Comparison of ENCODE assay signal across 14 cellular contexts in genomic region chr11:132844956-132845355, GRCh38.
DNase-seq lines count a peak whose midpoint lies in the region; TF ChIP-seq lines count a peak whose summit lies in the region.
"Had no signal": no experiment of that assay in that cellular context is flagged by ENCODE, and none has a peak within 500 bp of the region (broad histone marks: within the 10 kb centered on the region; RNA-seq: fewer than 3 reads in every experiment).

No MANE protein-coding gene starts in this region.

- CTCF ChIA-PET in CD4-positive, alpha-beta memory T cell (lab: Charles Lee; ENCODE audit: partially characterized antibody) = no interaction called here

- TF ChIP-seq CTCF in smooth muscle cell (IDR thresholded peaks at IDR 0.05; ENCODE audit: borderline replicate concordance, insufficient read depth, poor library complexity, severe bottlenecking) = no peak
- TF ChIP-seq CTCF in Peyer's patch (IDR thresholded peaks at IDR 0.05) = no peak
- TF ChIP-seq CTCF in nephron progenitor cell (IDR thresholded peaks at IDR 0.05) = no peak

- H3K27me3 ChIP-seq in smooth muscle cell (ENCODE audit: low read depth) (no peaks in the 10 kb centered on the region), Peyer's patch (no peaks in the 10 kb centered on the region)
- H3K27me3 ChIP-seq in CD4-positive, alpha-beta memory T cell (ENCODE audit: insufficient read depth, low read length) = no peaks in the 10 kb centered on the region

- peak overlapping the region; percentile 23 for H3K4me2 ChIP-seq in smooth muscle cell

- POLR2A ChIA-PET in CD4-positive, alpha-beta memory T cell (lab: Charles Lee; ENCODE audit: partially characterized antibody) = no interaction called here

- peaks cover 4% of the 10 kb centered on the region for H3K27me3 Mint-ChIP-seq in nephron progenitor cell (ENCODE audit: low read depth, poor library complexity)
- no peaks in the 10 kb centered on the region for H3K27me3 Mint-ChIP-seq in CD4-positive, alpha-beta memory T cell

- intact Hi-C loops in CD4-positive, alpha-beta memory T cell (cut with micrococcal nuclease) = no loop called here

- TF ChIP-seq POLR2A in Peyer's patch (IDR thresholded peaks at IDR 0.05) = no peak

- WGBS in smooth muscle cell (ENCODE audit: low lambda C conversion rate) = 39% methylated on average over 3 of the region's 3 CpGs

- peaks cover 38% of the 10 kb centered on the region for H3K4me1 Mint-ChIP-seq in nephron progenitor cell
- H3K4me1 Mint-ChIP-seq in CD4-positive, alpha-beta memory T cell = no peaks in the 10 kb centered on the region

- H3F3A ChIP-seq in smooth muscle cell (ENCODE audit: low read depth) = no peaks in the 10 kb centered on the region

- H4K20me1 ChIP-seq in smooth muscle cell (ENCODE audit: low read depth) = no peaks in the 10 kb centered on the region

- H3K27ac ChIP-seq in smooth muscle cell (ENCODE audit: low read depth) (peak overlapping the region; percentile 23), Peyer's patch (no peak overlapping the region)
- H3K27ac ChIP-seq in CD4-positive, alpha-beta memory T cell (ENCODE audit: low read depth, low read length) = no peak overlapping the region
- H3K27ac ChIP-seq: HL-60 had no signal

- no peak overlapping the region for H3K27ac Mint-ChIP-seq in nephron progenitor cell
- no peak overlapping the region for H3K27ac Mint-ChIP-seq in CD4-positive, alpha-beta memory T cell

- no peaks in the 10 kb centered on the region for H3K79me2 ChIP-seq in smooth muscle cell (ENCODE audit: low read depth)

- H3K36me3 Mint-ChIP-seq in nephron progenitor cell (ENCODE audit: low read depth) = no peaks in the 10 kb centered on the region
- H3K36me3 Mint-ChIP-seq in CD4-positive, alpha-beta memory T cell = no peaks in the 10 kb centered on the region

- no peak overlapping the region for H3K4me3 ChIP-seq in smooth muscle cell
- no peak overlapping the region for H3K4me3 ChIP-seq in Peyer's patch
- H3K4me3 ChIP-seq in CD4-positive, alpha-beta memory T cell (ENCODE audit: low read length in 2 of 2) = no peak overlapping the region

- H3K9me3 Mint-ChIP-seq in nephron progenitor cell = no peaks in the 10 kb centered on the region
- peaks cover 0 to 2% (median 0%) of the 10 kb centered on the region in 8 donors for H3K9me3 Mint-ChIP-seq in CD4-positive, alpha-beta memory T cell
- H3K9me3 Mint-ChIP-seq: nephron had no signal

- no peak overlapping the region for H2AFZ ChIP-seq in smooth muscle cell (ENCODE audit: low read depth)

- no peak overlapping the region for H3K4me3 Mint-ChIP-seq in nephron progenitor cell
- H3K4me3 Mint-ChIP-seq in CD4-positive, alpha-beta memory T cell = no peak overlapping the region
- H3K4me3 Mint-ChIP-seq: nephron had no signal

- H3K9ac ChIP-seq in smooth muscle cell (ENCODE audit: low read depth) = no peak overlapping the region

- H3K36me3 ChIP-seq in smooth muscle cell (ENCODE audit: low read depth) = no peaks in the 10 kb centered on the region
- H3K36me3 ChIP-seq in Peyer's patch = no peaks in the 10 kb centered on the region
- H3K36me3 ChIP-seq in CD4-positive, alpha-beta memory T cell (ENCODE audit: insufficient read depth, low read length) = no peaks in the 10 kb centered on the region

- no peaks in the 10 kb centered on the region for H3K9me3 ChIP-seq in smooth muscle cell (replicated peaks; ENCODE audit: low read depth)
- H3K9me3 ChIP-seq in Peyer's patch = no peaks in the 10 kb centered on the region
- no peaks in the 10 kb centered on the region for H3K9me3 ChIP-seq in CD4-positive, alpha-beta memory T cell (ENCODE audit: control insufficient read depth in 1 of 2, low read length in 2 of 2)

- H3K4me1 ChIP-seq in smooth muscle cell (ENCODE audit: low read depth) (peaks cover 4% of the 10 kb centered on the region), Peyer's patch (no peaks in the 10 kb centered on the region)
- no peaks in the 10 kb centered on the region for H3K4me1 ChIP-seq in CD4-positive, alpha-beta memory T cell (ENCODE audit: insufficient read depth, low read length)

- DNase-seq in H4 (ENCODE audit: low spot score) (peak; percentile 90), NCI-H460 (ENCODE audit: extremely low read depth, low read depth) (peak; percentile 8), dedifferentiated amniotic fluid mesenchymal stem cell (ENCODE audit: extremely low spot score) (peak; percentile 81), smooth muscle cell (lab: John Stamatoyannopoulos, UW; ENCODE audit: unreplicated experiment) (no peak), Peyer's patch (no peak), nephron progenitor cell (no peak)
- DNase-seq in CD4-positive, alpha-beta memory T cell = no peak
- DNase-seq: DMS53; NCI-H1436 treated with DMSO at 0.1 percent for 48 hours; stimulated activated CD4-positive, alpha-beta T cell treated with anti-CD3 and anti-CD28 coated beads, Interleukin-12 subunit alpha, Interleukin-12 subunit beta, amount 100 ng/mL, for 4 hours; stimulated activated CD8-positive, alpha-beta memory T cell treated with anti-CD3 and anti-CD28 coated beads, Interleukin-4, amount 100 ng/mL, for 48 hours; T1000 had no signal

Comparison
In these comparisons a context has a peak if more than half of its experiments do, and no peak if none do; other contexts are left out.
1. DNase-seq: peak in H4 (single experiment), NCI-H460 (single experiment) and dedifferentiated amniotic fluid mesenchymal stem cell (single experiment); none in smooth muscle cell (single experiment), Peyer's patch (0 of 3), nephron progenitor cell (single experiment) and CD4-positive, alpha-beta memory T cell (0 of 5).